In the genomic region with DNA sequence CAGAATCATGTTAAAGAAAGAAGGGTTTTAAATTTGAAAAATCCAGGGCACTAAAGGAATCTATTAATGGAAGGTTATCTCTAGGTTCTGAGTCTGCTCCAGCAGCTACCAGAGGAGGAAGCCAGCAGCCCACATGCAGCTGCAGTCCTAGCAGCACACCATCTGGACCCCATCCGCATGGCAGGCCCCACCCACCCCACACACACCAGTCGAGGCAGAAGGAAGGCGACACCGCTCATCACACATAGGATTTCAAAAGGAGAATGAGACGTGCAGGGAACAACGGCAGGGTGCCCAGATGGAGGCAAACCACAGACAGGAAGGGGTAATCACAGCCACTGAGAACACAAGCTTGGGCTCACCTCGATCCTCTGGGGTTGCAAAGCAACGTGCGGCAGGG, we compare ENCODE assay signal across 1 cellular context.
TF ChIP-seq lines count a peak whose summit lies in the region.

No MANE protein-coding gene starts in this region.

TF ChIP-seq in WTC11, 78 proteins besides CTCF, POLR2A, EP300 and RAD21 (continued from another document):
- TF ChIP-seq, protein P1, sequence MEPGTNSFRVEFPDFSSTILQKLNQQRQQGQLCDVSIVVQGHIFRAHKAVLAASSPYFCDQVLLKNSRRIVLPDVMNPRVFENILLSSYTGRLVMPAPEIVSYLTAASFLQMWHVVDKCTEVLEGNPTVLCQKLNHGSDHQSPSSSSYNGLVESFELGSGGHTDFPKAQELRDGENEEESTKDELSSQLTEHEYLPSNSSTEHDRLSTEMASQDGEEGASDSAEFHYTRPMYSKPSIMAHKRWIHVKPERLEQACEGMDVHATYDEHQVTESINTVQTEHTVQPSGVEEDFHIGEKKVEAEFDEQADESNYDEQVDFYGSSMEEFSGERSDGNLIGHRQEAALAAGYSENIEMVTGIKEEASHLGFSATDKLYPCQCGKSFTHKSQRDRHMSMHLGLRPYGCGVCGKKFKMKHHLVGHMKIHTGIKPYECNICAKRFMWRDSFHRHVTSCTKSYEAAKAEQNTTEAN (CRISPR knock-in tag; IDR thresholded peaks at IDR 0.05), result no peak
